Comparison of ENCODE assay signal across 21 cellular contexts in the genomic region with DNA sequence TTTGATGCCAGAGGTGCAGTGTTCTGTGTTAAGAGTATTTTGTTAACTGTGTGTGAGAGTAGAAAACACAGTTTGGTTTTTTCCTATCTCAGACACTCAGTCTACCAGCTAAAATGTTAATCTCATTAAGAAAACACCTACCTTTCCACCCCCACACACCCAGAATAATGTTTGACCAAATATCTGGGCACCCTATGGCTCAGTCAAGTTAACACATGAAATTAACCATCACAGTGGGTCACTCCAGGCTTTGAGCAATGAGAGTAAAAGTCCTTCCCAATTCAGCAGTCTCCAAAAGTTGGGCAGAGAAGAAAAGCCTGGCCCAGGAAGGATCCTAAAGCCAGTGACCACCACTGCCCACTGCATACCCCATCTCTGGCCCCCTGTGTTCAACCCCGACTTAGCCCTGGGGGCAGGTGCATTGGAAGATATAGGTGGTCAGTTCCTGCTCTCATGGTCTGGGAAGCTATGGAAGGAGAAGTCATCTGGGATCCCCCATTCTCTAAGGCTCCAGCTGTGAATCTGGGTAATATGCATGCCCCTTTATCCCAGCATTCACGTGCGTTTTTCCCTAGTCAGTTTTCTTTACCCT. TPM values are rescaled to one million over a fixed set of nuclear protein-coding genes. Genes with fewer than 3 reads are reported as not detected.
A peak's percentile ranks its signal among the peaks of the same experiment; 100 is the strongest.
DNase-seq lines count a peak whose midpoint lies in the region; ATAC-seq and TF ChIP-seq lines count a peak whose summit lies in the region.
"Had no signal": no experiment of that assay in that cellular context is flagged by ENCODE, and none has a peak within 500 bp of the region (broad histone marks: within the 10 kb centered on the region; RNA-seq: fewer than 3 reads in every experiment).

No MANE protein-coding gene starts in this region.

- DNase-seq in islet precursor cell (peak; percentile 22), posterior vena cava (ENCODE audit: low spot score) (peak; percentile 36), pons (ENCODE audit: low spot score) (no peak), T-helper 17 cell (no peak), occipital lobe (lab: John Stamatoyannopoulos, UW) (no peak)
- DNase-seq: CD4-positive, CD25-positive, alpha-beta regulatory T cell; CD8-positive, alpha-beta memory T cell; COR-L47; DMS 273 treated with DMSO at 0.1 percent for 48 hours; DMS53; DND-41; EL; H9 had no signal

- no peak overlapping the region for H3K4me3 Mint-ChIP-seq in T-helper 17 cell
- H3K4me3 Mint-ChIP-seq: B cell; CD4-positive, CD25-positive, alpha-beta regulatory T cell; CD8-positive, alpha-beta memory T cell; H9 had no signal

- H3K4me3 ChIP-seq in HEK293 (ENCODE audit: low read depth, low read length): no peak overlapping the region
- H3K4me3 ChIP-seq: BLaER1 treated with 17β-estradiol and CSF1 and Interleukin-3, amounts not matched to agents 10 nM and 100 nM; GM12878 had no signal

- CTCF ChIA-PET in HEK293 (lab: Yijun Ruan, JAX): interaction anchor here (0.7 to 3.3 kb wide), 4 partner anchors 10 to 1652 kb away, joined by 3 to 26 read pairs (median 8); no protein-coding TSS in a partner anchor

- intact Hi-C loops in posterior vena cava (cut with DNase I): no loop called here

- H3K4me1 Mint-ChIP-seq in T-helper 17 cell: no peaks in the 10 kb centered on the region
- H3K4me1 Mint-ChIP-seq: B cell; CD4-positive, CD25-positive, alpha-beta regulatory T cell; CD8-positive, alpha-beta memory T cell had no signal

- no peak for TF ChIP-seq CTCF in HEK293 (tag by site-specific recombination; IDR thresholded peaks at IDR 0.05)

- H3K27ac Mint-ChIP-seq in T-helper 17 cell: no peak overlapping the region
- H3K27ac Mint-ChIP-seq: B cell; CD4-positive, CD25-positive, alpha-beta regulatory T cell; CD8-positive, alpha-beta memory T cell had no signal

- no peaks in the 10 kb centered on the region for H3K36me3 Mint-ChIP-seq in T-helper 17 cell (ENCODE audit: low read depth)
- H3K36me3 Mint-ChIP-seq: CD4-positive, CD25-positive, alpha-beta regulatory T cell; CD8-positive, alpha-beta memory T cell had no signal

- H3K27ac ChIP-seq in HEK293 (ENCODE audit: extremely low read depth, low read depth, low read length): no peak overlapping the region
- H3K27ac ChIP-seq: BLaER1 treated with 17β-estradiol and CSF1 and Interleukin-3, amounts not matched to agents 10 nM and 100 nM had no signal

- H3K27me3 Mint-ChIP-seq in T-helper 17 cell: peaks cover 56% of the 10 kb centered on the region

- POLR2A ChIA-PET in HEK293 (lab: Yijun Ruan, JAX): no interaction called here

- H3K36me3 ChIP-seq in HEK293 (ENCODE audit: control insufficient read depth in 2 of 2, insufficient read depth in 1 of 2, low read length in 2 of 2): no peaks in the 10 kb centered on the region
- H3K36me3 ChIP-seq: BLaER1 treated with 17β-estradiol and CSF1 and Interleukin-3, amounts not matched to agents 10 nM and 100 nM had no signal

- H3K4me1 ChIP-seq in HEK293 (ENCODE audit: control insufficient read depth, insufficient read depth, low read length): no peaks in the 10 kb centered on the region

- no peak for ATAC-seq in T-helper 17 cell
- ATAC-seq: GM12878 had no signal

- H3K9me3 ChIP-seq in HEK293 (ENCODE audit: control insufficient read depth, insufficient read depth, low read depth, low read length): no peaks in the 10 kb centered on the region
- peaks cover 3% of the 10 kb centered on the region for H3K9me3 ChIP-seq in T-helper 17 cell (ENCODE audit: control insufficient read depth, low read length, poor library complexity, severe bottlenecking)

TF ChIP-seq in HEK293, 187 proteins besides CTCF, POLR2A, EP300 and RAD21:
- TF ChIP-seq ZNF416 (tag by site-specific recombination; IDR thresholded peaks at IDR 0.05) (peak; percentile 95), ZNF23 (tag by site-specific recombination; IDR thresholded peaks at IDR 0.05; ENCODE audit: borderline replicate concordance) (no peak), ZFP37 (tag by site-specific recombination; IDR thresholded peaks at IDR 0.05) (no peak), ZNF350 (tag by site-specific recombination; IDR thresholded peaks at IDR 0.05) (no peak)

RNA-seq across cellular contexts. Expression of a gene that starts 50.2 kb away (rescaled TPM):
- total RNA-seq in posterior vena cava (10 to 100 TPM; 19.6 to 33.4 TPM), T-helper 17 cell (10 to 100 TPM in 1 of 2 donors, 1 to 10 TPM in 1; 2.9 to 13.0 TPM), occipital lobe (2.2 TPM)
- total RNA-seq: A172, G401, H1, H9, HT-29 had no signal

Comparison
In these comparisons a context has a peak if more than half of its experiments do, and no peak if none do; other contexts are left out.
1. DNase-seq: peak in islet precursor cell (single experiment) and posterior vena cava (single experiment); none in pons (single experiment), T-helper 17 cell (0 of 3) and occipital lobe (single experiment).